Comparison of ENCODE assay signal across 10 cellular contexts in genomic region chr18:7084766-7085080, GRCh38. TPM values are rescaled to one million over a fixed set of nuclear protein-coding genes. Genes with fewer than 3 reads are reported as not detected.
A peak's percentile ranks its signal among the peaks of the same experiment; 100 is the strongest.
DNase-seq lines count a peak whose midpoint lies in the region; FAIRE-seq and TF ChIP-seq lines count a peak whose summit lies in the region.
"Had no signal": no experiment of that assay in that cellular context is flagged by ENCODE, and none has a peak within 500 bp of the region (broad histone marks: within the 10 kb centered on the region; RNA-seq: fewer than 3 reads in every experiment).

No MANE protein-coding gene starts in this region.

- POLR2A ChIA-PET in AG04449 (lab: Yijun Ruan, JAX) = no interaction called here

- DNase-seq in AG04449 (ENCODE audit: low read depth, low spot score) (peak; percentile 53), NCI-H226 (peak; percentile 78), fibroblast of gingiva (ENCODE audit: low read depth) (peak; percentile 86), osteocyte (ENCODE audit: extremely low spot score, unreplicated experiment) (no peak), urothelium cell line (ENCODE audit: low spot score) (no peak), endodermal cell (no peak), type B pancreatic cell (ENCODE audit: extremely low spot score, unreplicated experiment) (no peak)
- DNase-seq in central memory CD4-positive, alpha-beta T cell = no peak
- DNase-seq: MM.1S, upper lobe of right lung had no signal

- H3K27ac Mint-ChIP-seq in osteocyte (ENCODE audit: unreplicated experiment) (peak overlapping the region; percentile 75), endodermal cell (no peak overlapping the region), type B pancreatic cell (no peak overlapping the region)

- H3K27ac ChIP-seq in endodermal cell (ENCODE audit: low read depth, low read length) = no peak overlapping the region
- H3K27ac ChIP-seq: upper lobe of right lung had no signal

- H3K27me3 ChIP-seq in endodermal cell (ENCODE audit: control insufficient read depth, insufficient read depth, low read length, poor library complexity, severe bottlenecking) = no peaks in the 10 kb centered on the region
- H3K27me3 ChIP-seq: upper lobe of right lung had no signal

- H3K9me3 Mint-ChIP-seq in osteocyte (ENCODE audit: unreplicated experiment) (no peaks in the 10 kb centered on the region), endodermal cell (no peaks in the 10 kb centered on the region), type B pancreatic cell (no peaks in the 10 kb centered on the region)

- H3K4me3 ChIP-seq in AG04449 (ENCODE audit: low read depth, low read length) (no peak overlapping the region), endodermal cell (ENCODE audit: low read length) (no peak overlapping the region)
- H3K4me3 ChIP-seq: upper lobe of right lung had no signal

- no peaks in the 10 kb centered on the region for H3K9me3 ChIP-seq in endodermal cell (ENCODE audit: control insufficient read depth, low read length)
- H3K9me3 ChIP-seq: upper lobe of right lung had no signal

- no peak for TF ChIP-seq CTCF in AG04449 (IDR thresholded peaks at IDR 0.05; ENCODE audit: insufficient read depth, low read length, missing control alignments)
- no peak for TF ChIP-seq CTCF in osteocyte (IDR thresholded peaks at IDR 0.05)
- no peak for TF ChIP-seq CTCF in endodermal cell (conservative IDR thresholded peaks at IDR 0.05)
- no peak for TF ChIP-seq CTCF in type B pancreatic cell (conservative IDR thresholded peaks at IDR 0.05)

- no peaks in the 10 kb centered on the region for H3K27me3 Mint-ChIP-seq in osteocyte (ENCODE audit: unreplicated experiment)
- no peaks in the 10 kb centered on the region for H3K27me3 Mint-ChIP-seq in endodermal cell (ENCODE audit: insufficient read depth)
- H3K27me3 Mint-ChIP-seq in type B pancreatic cell = no peaks in the 10 kb centered on the region

- peaks cover 19% of the 10 kb centered on the region for H3K4me1 Mint-ChIP-seq in osteocyte (ENCODE audit: unreplicated experiment)
- H3K4me1 Mint-ChIP-seq in endodermal cell = peaks cover 28% of the 10 kb centered on the region
- H3K4me1 Mint-ChIP-seq in type B pancreatic cell (ENCODE audit: unreplicated experiment) = peaks cover 24% of the 10 kb centered on the region

- H3K4me1 ChIP-seq in endodermal cell (ENCODE audit: control insufficient read depth, insufficient read depth, low read length) = peaks cover 3% of the 10 kb centered on the region
- H3K4me1 ChIP-seq: upper lobe of right lung had no signal

- H3K9ac ChIP-seq in endodermal cell (ENCODE audit: extremely low read depth, low read length, poor library complexity, severe bottlenecking) = no peak overlapping the region

- H3K36me3 Mint-ChIP-seq in osteocyte (ENCODE audit: unreplicated experiment) (no peaks in the 10 kb centered on the region), endodermal cell (ENCODE audit: low read depth) (peaks cover 24% of the 10 kb centered on the region), type B pancreatic cell (peaks cover 3% of the 10 kb centered on the region)

- FAIRE-seq in urothelium cell line (lab: Jason Lieb, UNC) = no peak

- H3K4me3 Mint-ChIP-seq in osteocyte (ENCODE audit: unreplicated experiment) (no peak overlapping the region), endodermal cell (no peak overlapping the region), type B pancreatic cell (no peak overlapping the region)

- peaks cover 38% of the 10 kb centered on the region for H3K36me3 ChIP-seq in endodermal cell (ENCODE audit: control insufficient read depth, insufficient read depth, low read length)
- H3K36me3 ChIP-seq: upper lobe of right lung had no signal

- CTCF ChIA-PET in AG04449 (lab: Yijun Ruan, JAX) = no interaction called here

RNA-seq across cellular contexts. Expression of gene LAMA1, which starts 32.9 kb away (rescaled TPM):
- total RNA-seq in osteocyte = 0.30 and 0.34 TPM in 2 replicates
- total RNA-seq in endodermal cell = 100 to 1,000 TPM; 198 to 316 TPM
- polyA plus RNA-seq in endodermal cell (2013, experiment 1 of 2) = 85.5 TPM
- 87.7 TPM for polyA plus RNA-seq in endodermal cell (2013, experiment 2 of 2)
- 59.3 and 75.0 TPM in 2 replicates for total RNA-seq in type B pancreatic cell (ENCODE audit: low replicate concordance)

Comparison
In these comparisons a context has a peak if more than half of its experiments do, and no peak if none do; other contexts are left out.
1. DNase-seq: peak in AG04449 (single experiment), NCI-H226 (single experiment) and fibroblast of gingiva (single experiment); none in osteocyte (single experiment), central memory CD4-positive, alpha-beta T cell (single experiment), urothelium cell line (single experiment), endodermal cell (single experiment) and type B pancreatic cell (single experiment).
2. RNA of gene LAMA1, which starts 32.9 kb away (total RNA-seq): 198 to 316 TPM in endodermal cell and 59.3 to 75.0 TPM in type B pancreatic cell; 0.30 to 0.34 TPM in osteocyte; every median in the first group is over 10 times any median in the second.